Comparison of ENCODE assay signal across 1 cellular context in genomic region chr7:100510437-100511239, GRCh38.
TF ChIP-seq lines count a peak whose summit lies in the region.

No MANE protein-coding gene starts in this region.

TF ChIP-seq in HepG2, 621 proteins besides CTCF, POLR2A, EP300 and RAD21:
- no peak for TF ChIP-seq CAMTA2 (CRISPR knock-in tag; IDR thresholded peaks at IDR 0.05; ENCODE audit: borderline replicate concordance)
- TF ChIP-seq KDM1A (CRISPR knock-in tag; IDR thresholded peaks at IDR 0.05) = no peak
- TF ChIP-seq, protein P1, sequence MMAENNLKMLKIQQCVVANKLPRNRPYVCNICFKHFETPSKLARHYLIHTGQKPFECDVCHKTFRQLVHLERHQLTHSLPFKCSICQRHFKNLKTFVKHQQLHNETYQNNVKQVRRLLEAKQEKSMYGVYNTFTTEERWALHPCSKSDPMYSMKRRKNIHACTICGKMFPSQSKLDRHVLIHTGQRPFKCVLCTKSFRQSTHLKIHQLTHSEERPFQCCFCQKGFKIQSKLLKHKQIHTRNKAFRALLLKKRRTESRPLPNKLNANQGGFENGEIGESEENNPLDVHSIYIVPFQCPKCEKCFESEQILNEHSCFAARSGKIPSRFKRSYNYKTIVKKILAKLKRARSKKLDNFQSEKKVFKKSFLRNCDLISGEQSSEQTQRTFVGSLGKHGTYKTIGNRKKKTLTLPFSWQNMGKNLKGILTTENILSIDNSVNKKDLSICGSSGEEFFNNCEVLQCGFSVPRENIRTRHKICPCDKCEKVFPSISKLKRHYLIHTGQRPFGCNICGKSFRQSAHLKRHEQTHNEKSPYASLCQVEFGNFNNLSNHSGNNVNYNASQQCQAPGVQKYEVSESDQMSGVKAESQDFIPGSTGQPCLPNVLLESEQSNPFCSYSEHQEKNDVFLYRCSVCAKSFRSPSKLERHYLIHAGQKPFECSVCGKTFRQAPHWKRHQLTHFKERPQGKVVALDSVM (CRISPR knock-in tag; IDR thresholded peaks at IDR 0.05) = peak; percentile 74
